ENCODE assay signal across 14 cellular contexts in genomic region chr10:28535846-28536245, GRCh38. TPM values are rescaled to one million over a fixed set of nuclear protein-coding genes. Genes with fewer than 3 reads are reported as not detected.
A peak's percentile ranks its signal among the peaks of the same experiment; 100 is the strongest.
DNase-seq lines count a peak whose midpoint lies in the region; ATAC-seq, FAIRE-seq and TF ChIP-seq lines count a peak whose summit lies in the region.
"Had no signal": no experiment of that assay in that cellular context is flagged by ENCODE, and none has a peak within 500 bp of the region (broad histone marks: within the 10 kb centered on the region; RNA-seq: fewer than 3 reads in every experiment).

No MANE protein-coding gene starts in this region.

- peaks cover 11% of the 10 kb centered on the region; the same call in 1 of the 2 replicates for H3K4me1 ChIP-seq in GM23338 (ENCODE audit: insufficient read depth)

- H3K27me3 Mint-ChIP-seq in activated CD4-positive, alpha-beta T cell treated with anti-CD3 and anti-CD28 coated beads, Interleukin-2, amount 10 ng/mL, durations not matched to agents 24 days and 14 days, result peaks cover 1% of the 10 kb centered on the region
- H3K27me3 Mint-ChIP-seq in GM23338 (ENCODE audit: insufficient read depth, low read depth, poor library complexity) (peaks cover 8% of the 10 kb centered on the region), nephron progenitor cell (ENCODE audit: low read depth, poor library complexity) (no peaks in the 10 kb centered on the region)
- H3K27me3 Mint-ChIP-seq in activated naive CD8-positive, alpha-beta T cell treated with anti-CD3 and anti-CD28 coated beads for 36 hours, result no peaks in the 10 kb centered on the region

- H3K4me3 ChIP-seq in GM23338, result no peak overlapping the region

- no peaks in the 10 kb centered on the region for H3F3A ChIP-seq in GM23338 (replicated peaks; ENCODE audit: low read depth)

- H3K27ac ChIP-seq in GM23338 (ENCODE audit: low read depth) (no peak overlapping the region), caudate nucleus (ENCODE audit: low read depth, low read length) (no peak overlapping the region)
- H3K27ac ChIP-seq: RWPE1 had no signal

- H3K36me3 ChIP-seq in GM23338 (ENCODE audit: insufficient read depth), result peaks cover 56% of the 10 kb centered on the region

- H3K27me3 ChIP-seq in GM23338 (ENCODE audit: insufficient read depth), result no peaks in the 10 kb centered on the region

- no peak for ATAC-seq in GM23338
- ATAC-seq: K562 had no signal

- H3K4me2 ChIP-seq in GM23338, result no peak overlapping the region

- peak; percentile 56 for DNase-seq in activated CD4-positive, alpha-beta T cell treated with anti-CD3 and anti-CD28 coated beads, Interleukin-2, amount 10 ng/mL, durations not matched to agents 24 days and 14 days
- DNase-seq in activated CD4-positive, alpha-beta T cell treated with anti-CD3 and anti-CD28 coated beads for 48 hours, result no peak
- DNase-seq in GM23338 (ENCODE audit: low spot score) (no peak), nephron progenitor cell (no peak), putamen (ENCODE audit: low spot score) (no peak), caudate nucleus (lab: John Stamatoyannopoulos, UW) (no peak), RCC 7860 (ENCODE audit: low spot score) (no peak)
- DNase-seq in activated naive CD8-positive, alpha-beta T cell treated with anti-CD3 and anti-CD28 coated beads for 36 hours, result no peak
- DNase-seq: hippocampal formation, NCI-H1694 treated with DMSO at 0.1 percent for 48 hours, NCI-H526 had no signal

- intact Hi-C loops in activated CD4-positive, alpha-beta T cell treated with anti-CD3 and anti-CD28 coated beads, Interleukin-2, amount 10 ng/mL, durations not matched to agents 24 days and 14 days (cut with micrococcal nuclease), result loop anchor here (2.0 kb wide), 1 partner anchor 15 kb away; no protein-coding TSS in a partner anchor

- H3K4me3 Mint-ChIP-seq in activated CD4-positive, alpha-beta T cell treated with anti-CD3 and anti-CD28 coated beads, Interleukin-2, amount 10 ng/mL, durations not matched to agents 24 days and 14 days, result peak overlapping the region; percentile 90
- H3K4me3 Mint-ChIP-seq in GM23338 (no peak overlapping the region), nephron progenitor cell (peak overlapping the region; percentile 95)
- H3K4me3 Mint-ChIP-seq in activated naive CD8-positive, alpha-beta T cell treated with anti-CD3 and anti-CD28 coated beads for 36 hours, result peak overlapping the region; percentile 12

- H3K36me3 Mint-ChIP-seq in activated CD4-positive, alpha-beta T cell treated with anti-CD3 and anti-CD28 coated beads, Interleukin-2, amount 10 ng/mL, durations not matched to agents 24 days and 14 days (ENCODE audit: low read depth), result peaks cover 66% of the 10 kb centered on the region
- H3K36me3 Mint-ChIP-seq in GM23338 (ENCODE audit: low read depth) (peaks cover 71% of the 10 kb centered on the region), nephron progenitor cell (ENCODE audit: low read depth) (peaks cover 58% of the 10 kb centered on the region)
- peaks cover 47% of the 10 kb centered on the region for H3K36me3 Mint-ChIP-seq in activated naive CD8-positive, alpha-beta T cell treated with anti-CD3 and anti-CD28 coated beads for 36 hours

- TF ChIP-seq CTCF in GM23338 (conservative IDR thresholded peaks at IDR 0.05; ENCODE audit: low read depth in 2 of 2) (no peak), nephron progenitor cell (IDR thresholded peaks at IDR 0.05) (no peak)

- H4K20me1 ChIP-seq in GM23338 (replicated peaks; ENCODE audit: insufficient read depth), result peaks cover 26% of the 10 kb centered on the region

- H3K27ac Mint-ChIP-seq in activated CD4-positive, alpha-beta T cell treated with anti-CD3 and anti-CD28 coated beads, Interleukin-2, amount 10 ng/mL, durations not matched to agents 24 days and 14 days, result no peak overlapping the region
- H3K27ac Mint-ChIP-seq in GM23338, result 0 out of 2 replicates have a peak overlapping the region, but pooled peaks have one; percentile 63
- H3K27ac Mint-ChIP-seq in activated naive CD8-positive, alpha-beta T cell treated with anti-CD3 and anti-CD28 coated beads for 36 hours, result no peak overlapping the region
- H3K27ac Mint-ChIP-seq in nephron progenitor cell, result no peak overlapping the region

- peaks cover 83% of the 10 kb centered on the region for H3K79me2 ChIP-seq in GM23338 (replicated peaks; ENCODE audit: insufficient read depth)

- FAIRE-seq in RCC 7860 (lab: Jason Lieb, UNC), result no peak
- FAIRE-seq: H1, K562 had no signal

- H3K9me2 ChIP-seq in GM23338 (ENCODE audit: insufficient read depth), result no peaks in the 10 kb centered on the region

- no peaks in the 10 kb centered on the region for H3K9me3 Mint-ChIP-seq in activated CD4-positive, alpha-beta T cell treated with anti-CD3 and anti-CD28 coated beads, Interleukin-2, amount 10 ng/mL, durations not matched to agents 24 days and 14 days
- H3K9me3 Mint-ChIP-seq in GM23338 (no peaks in the 10 kb centered on the region; the same call in 2 of the 3 replicates), nephron progenitor cell (no peaks in the 10 kb centered on the region)
- H3K9me3 Mint-ChIP-seq in activated naive CD8-positive, alpha-beta T cell treated with anti-CD3 and anti-CD28 coated beads for 36 hours, result no peaks in the 10 kb centered on the region

- H3K4me1 Mint-ChIP-seq in activated CD4-positive, alpha-beta T cell treated with anti-CD3 and anti-CD28 coated beads, Interleukin-2, amount 10 ng/mL, durations not matched to agents 24 days and 14 days, result peaks cover 43% of the 10 kb centered on the region
- peaks cover 28% of the 10 kb centered on the region for H3K4me1 Mint-ChIP-seq in GM23338
- peaks cover 36% of the 10 kb centered on the region for H3K4me1 Mint-ChIP-seq in activated naive CD8-positive, alpha-beta T cell treated with anti-CD3 and anti-CD28 coated beads for 36 hours
- peaks cover 33% of the 10 kb centered on the region for H3K4me1 Mint-ChIP-seq in nephron progenitor cell

- H2AFZ ChIP-seq in GM23338, result no peak overlapping the region

TF ChIP-seq in GM23338, 12 proteins besides CTCF, POLR2A, EP300 and RAD21 (continues in another document):
- no peak for TF ChIP-seq ETS1 (IDR thresholded peaks at IDR 0.05)
- no peak for TF ChIP-seq ZNF331 (CRISPR knock-in tag; IDR thresholded peaks at IDR 0.05; ENCODE audit: low read depth)
- no peak for TF ChIP-seq REST (IDR thresholded peaks at IDR 0.05; ENCODE audit: unreplicated experiment)

RNA-seq across cellular contexts. Expression of gene WAC, which starts 2.9 kb away (rescaled TPM):
- 125 and 130 TPM in 2 replicates for total RNA-seq in activated CD4-positive, alpha-beta T cell treated with anti-CD3 and anti-CD28 coated beads, Interleukin-2, amount 10 ng/mL, durations not matched to agents 24 days and 14 days
- 106 and 116 TPM in 2 replicates for total RNA-seq in GM23338 (2014; rRNA removed; shearing (Covaris generic))
- 52.8 and 59.4 TPM in 2 replicates for polyA plus RNA-seq in GM23338 (2016; fragmentation: Nextera tagmentation; extraction: Ambion mirVana)
- 100 to 1,000 TPM; 123 to 126 TPM for total RNA-seq in activated naive CD8-positive, alpha-beta T cell treated with anti-CD3 and anti-CD28 coated beads for 36 hours
